In the genomic region with DNA sequence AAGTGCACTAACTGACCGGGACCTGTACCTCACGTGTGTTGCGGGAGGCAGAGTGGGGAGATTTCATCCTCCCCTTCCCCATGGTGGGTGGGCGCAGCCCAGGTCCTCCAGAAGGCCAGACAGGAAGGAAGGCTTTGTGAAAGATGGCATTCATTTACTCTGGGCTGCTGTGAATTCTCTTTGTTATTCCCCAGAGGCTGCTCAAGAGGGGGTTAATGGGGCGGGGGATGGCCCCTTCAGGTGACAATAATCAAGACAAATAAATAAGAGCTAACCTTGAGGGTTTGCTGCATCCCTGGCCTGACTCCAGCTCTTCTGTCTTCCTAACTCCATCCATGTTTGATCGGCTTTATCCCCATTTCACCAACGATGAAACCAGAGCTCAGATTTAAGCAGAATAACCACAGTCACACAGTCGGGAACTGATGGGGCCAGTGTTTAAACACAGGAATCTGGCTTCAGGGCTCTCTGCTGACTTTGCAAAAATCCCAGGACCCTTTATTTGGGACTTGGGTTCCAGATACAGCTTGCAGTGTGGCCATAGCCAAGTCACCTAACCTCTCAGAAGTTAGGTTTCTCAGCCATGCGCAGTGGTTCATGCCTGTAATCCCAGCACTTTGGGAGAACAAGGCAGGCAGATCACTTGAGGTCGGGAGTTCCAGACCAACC, we compare ENCODE assay signal across 29 cellular contexts. TPM values are rescaled to one million over a fixed set of nuclear protein-coding genes. Genes with fewer than 3 reads are reported as not detected.
DNase-seq lines count a peak whose midpoint lies in the region; ATAC-seq, FAIRE-seq and TF ChIP-seq lines count a peak whose summit lies in the region.
"Had no signal": no experiment of that assay in that cellular context is flagged by ENCODE, and none has a peak within 500 bp of the region (broad histone marks: within the 10 kb centered on the region; RNA-seq: fewer than 3 reads in every experiment).

No MANE protein-coding gene starts in this region.

- H3K9me3 ChIP-seq in A549 = no peaks in the 10 kb centered on the region
- H3K9me3 ChIP-seq in H9 (ENCODE audit: control insufficient read depth, low read depth, low read length) = no peaks in the 10 kb centered on the region
- no peaks in the 10 kb centered on the region for H3K9me3 ChIP-seq in endothelial cell of umbilical vein (replicated peaks; ENCODE audit: control insufficient read depth, insufficient read depth, low read length)
- no peaks in the 10 kb centered on the region for H3K9me3 ChIP-seq in MG63
- H3K9me3 ChIP-seq: BLaER1 treated with 17β-estradiol and CSF1 and Interleukin-3, amounts not matched to agents 10 nM and 100 nM; right atrium auricular region; stomach had no signal

- no peaks in the 10 kb centered on the region for H3K79me1 ChIP-seq in H9 (ENCODE audit: insufficient read depth, low read depth, low read length, poor library complexity, severe bottlenecking)
- H3K79me1 ChIP-seq in mesendoderm (ENCODE audit: low read length) = no peaks in the 10 kb centered on the region

- H3K27me3 Mint-ChIP-seq in H9 (ENCODE audit: low read depth) = no peaks in the 10 kb centered on the region

- H3K9ac ChIP-seq in H9 (ENCODE audit: extremely low read depth, insufficient read length, low read length) (peak overlapping the region; percentile 66), endothelial cell of umbilical vein (replicated peaks; ENCODE audit: extremely low read depth, insufficient read depth, low read length) (no peak overlapping the region), mesendoderm (ENCODE audit: low read length) (peak overlapping the region; percentile 56)
- H3K9ac ChIP-seq: BLaER1 treated with 17β-estradiol and CSF1 and Interleukin-3, amounts not matched to agents 10 nM and 100 nM had no signal

- H2BK12ac ChIP-seq in H9 (ENCODE audit: insufficient read length, low read depth, low read length) = peak overlapping the region; percentile 85

- H4K5ac ChIP-seq in H9 (ENCODE audit: insufficient read length, low read depth, low read length) (peak overlapping the region; percentile 27), mesendoderm (ENCODE audit: low read length) (no peak overlapping the region)

- no peak overlapping the region for H2BK15ac ChIP-seq in H9 (ENCODE audit: low read depth, low read length)
- H2BK15ac ChIP-seq in mesendoderm (replicated peaks; ENCODE audit: low read depth) = no peak overlapping the region

- peak overlapping the region; percentile 92 for H4K91ac ChIP-seq in H9 (ENCODE audit: insufficient read length, low read depth, low read length)

- H3K56ac ChIP-seq in H9 (ENCODE audit: insufficient read length, low read depth, low read length) = no peak overlapping the region
- H3K56ac ChIP-seq in mesendoderm (ENCODE audit: low read length) = peak overlapping the region; percentile 91

- no peak overlapping the region for H4K8ac ChIP-seq in H9 (replicated peaks; ENCODE audit: insufficient read length, low read depth, low read length)
- no peak overlapping the region for H4K8ac ChIP-seq in mesendoderm (ENCODE audit: low read depth, low read length)

- intact Hi-C loops in endothelial cell of umbilical vein (cut with micrococcal nuclease) = no loop called here

- H2BK5ac ChIP-seq in H9 (ENCODE audit: insufficient read length, low read length) (peak overlapping the region; percentile 70), mesendoderm (ENCODE audit: low read length) (peak overlapping the region; percentile 94)

- peak overlapping the region; percentile 89; the same call in 1 of the 2 replicates for H3K14ac ChIP-seq in H9 (ENCODE audit: insufficient read depth, low read length)

- H3K23ac ChIP-seq in H9 (ENCODE audit: insufficient read length, low read depth, low read length) (no peak overlapping the region), mesendoderm (ENCODE audit: low read length) (no peak overlapping the region)

- H2AK5ac ChIP-seq in H9 (ENCODE audit: insufficient read length, low read length) (no peak overlapping the region), mesendoderm (ENCODE audit: low read length) (no peak overlapping the region)

- 0 out of 3 replicates have a peak, but pooled peaks cover 3% of the 10 kb centered on the region for H3K4me1 ChIP-seq in A549
- peaks cover 16% of the 10 kb centered on the region for H3K4me1 ChIP-seq in H9 (ENCODE audit: insufficient read depth, low read length)
- H3K4me1 ChIP-seq in endothelial cell of umbilical vein (ENCODE audit: control insufficient read depth, extremely low read depth, insufficient read depth, low read length) = no peaks in the 10 kb centered on the region
- peaks cover 27% of the 10 kb centered on the region for H3K4me1 ChIP-seq in mesendoderm (ENCODE audit: control insufficient read depth, low read depth, low read length)

- peaks cover 74 to 79% of the 10 kb centered on the region in 2 experiments for H3K4me1 Mint-ChIP-seq in H9

- H3K79me2 ChIP-seq in H9 (ENCODE audit: insufficient read depth, low read length) = no peaks in the 10 kb centered on the region
- no peaks in the 10 kb centered on the region for H3K79me2 ChIP-seq in endothelial cell of umbilical vein (ENCODE audit: control insufficient read depth, insufficient read depth, low read length)
- no peaks in the 10 kb centered on the region for H3K79me2 ChIP-seq in mesendoderm (ENCODE audit: control insufficient read depth, insufficient read depth, low read length)

- H3K4me3 Mint-ChIP-seq in H9 = peak overlapping the region; percentile 55 to 72
- H3K4me3 Mint-ChIP-seq: central memory CD8-positive, alpha-beta T cell; memory B cell had no signal

- H3K27ac Mint-ChIP-seq in H9 = peak overlapping the region; percentile 95 to 100 (median 99)
- H3K27ac Mint-ChIP-seq: activated naive CD4-positive, alpha-beta T cell treated with anti-CD3 and anti-CD28 coated beads, Interleukin-2, amount 50 U/mL, for 72 hours; memory B cell had no signal

- TF ChIP-seq POLR2A in A549 (IDR thresholded peaks at IDR 0.05; ENCODE audit: low read length) (no peak), endothelial cell of umbilical vein (IDR thresholded peaks at IDR 0.05; ENCODE audit: low read depth, low read length) (no peak)

- H3K18ac ChIP-seq in H9 (ENCODE audit: insufficient read length, low read depth, low read length) (peak overlapping the region; percentile 93), mesendoderm (ENCODE audit: low read length) (peak overlapping the region; percentile 63)

- H3K36me3 Mint-ChIP-seq in H9 (ENCODE audit: insufficient read depth in 1 of 3, low read depth in 3 of 3) = no peaks in the 10 kb centered on the region
- H3K36me3 Mint-ChIP-seq: activated naive CD4-positive, alpha-beta T cell treated with anti-CD3 and anti-CD28 coated beads, Interleukin-2, amount 50 U/mL, for 72 hours; memory B cell; naive B cell had no signal

- H3K36me3 ChIP-seq in endothelial cell of umbilical vein (ENCODE audit: control insufficient read depth in 2 of 2, extremely low read depth in 1 of 2, insufficient read depth in 2 of 2, low read length in 2 of 2) = no peaks in the 10 kb centered on the region
- no peaks in the 10 kb centered on the region for H3K36me3 ChIP-seq in mesendoderm (ENCODE audit: control insufficient read depth, insufficient read depth, low read length)
- no peaks in the 10 kb centered on the region for H3K36me3 ChIP-seq in MG63
- H3K36me3 ChIP-seq: BLaER1 treated with 17β-estradiol and CSF1 and Interleukin-3, amounts not matched to agents 10 nM and 100 nM; right atrium auricular region; stomach had no signal

- H3K9me1 ChIP-seq in endothelial cell of umbilical vein (replicated peaks; ENCODE audit: control insufficient read depth, extremely low read depth, insufficient read depth, low read length) = no peaks in the 10 kb centered on the region

- no peak for TF ChIP-seq EP300 in A549 (IDR thresholded peaks at IDR 0.05)

- H3K27me3 ChIP-seq in H9 (ENCODE audit: insufficient read depth, low read length) (no peaks in the 10 kb centered on the region), endothelial cell of umbilical vein (ENCODE audit: control insufficient read depth in 2 of 2, insufficient read depth in 2 of 2, low read length in 2 of 2) (peaks cover 0 to 8% of the 10 kb centered on the region in 2 experiments), mesendoderm (ENCODE audit: insufficient read depth, low read length, poor library complexity) (no peaks in the 10 kb centered on the region), MG63 (no peaks in the 10 kb centered on the region)
- H3K27me3 ChIP-seq: BLaER1 treated with 17β-estradiol and CSF1 and Interleukin-3, amounts not matched to agents 10 nM and 100 nM; right atrium auricular region; stomach had no signal

- 65% methylated on average over 10 of the region's 10 CpGs for WGBS in A549 (ENCODE audit: missing lambda C conversion rate)
- no CpG with 5 or more reads among the region's 10 CpGs for WGBS in H9 (ENCODE audit: extremely low coverage, insufficient read length, low lambda C conversion rate)
- no CpG with 5 or more reads among the region's 10 CpGs for WGBS in mesendoderm (ENCODE audit: extremely low coverage, insufficient coverage, low lambda C conversion rate)

- H3K4me3 ChIP-seq in A549 = no peak overlapping the region
- no peak overlapping the region for H3K4me3 ChIP-seq in endothelial cell of umbilical vein (replicated peaks in 1 of 3; ENCODE audit: insufficient read depth in 1 of 3, low read depth in 1 of 3, low read length in 3 of 3)
- H3K4me3 ChIP-seq in mesendoderm (ENCODE audit: low read length) = no peak overlapping the region
- H3K4me3 ChIP-seq in MG63 = no peak overlapping the region
- H3K4me3 ChIP-seq: BLaER1 treated with 17β-estradiol and CSF1 and Interleukin-3, amounts not matched to agents 10 nM and 100 nM; right atrium auricular region; stomach had no signal

- H3K23me2 ChIP-seq in H9 (ENCODE audit: insufficient read length, low read depth, low read length, poor library complexity, severe bottlenecking) = peaks cover 13% of the 10 kb centered on the region

- TF ChIP-seq CTCF in A549 (IDR thresholded peaks at IDR 0.05) (no peak), H9 (conservative IDR thresholded peaks at IDR 0.05) (no peak), endothelial cell of umbilical vein (IDR thresholded peaks at IDR 0.05; ENCODE audit: extremely low read depth in 1 of 2, insufficient read depth in 1 of 2, low read depth in 1 of 2, low read length in 2 of 2) (no peak)

- ATAC-seq in A549 = no peak
- ATAC-seq in HG03139 (IDR thresholded peaks at IDR 0.05; ENCODE audit: unreplicated experiment) = no peak

- CTCF ChIA-PET in A549 (lab: Yijun Ruan, JAX) (interaction anchor here (0.6 to 25.0 kb wide), 49 partner anchors 7 to 315 kb away, joined by 3 to 962 read pairs (median 7); a partner anchor contains a TSS), endothelial cell of umbilical vein (lab: Charles Lee) (interaction anchor here (0.9 to 6.9 kb wide), 26 partner anchors 8 to 508 kb away, joined by 3 to 222 read pairs (median 6); a partner anchor contains a TSS)

- H3K4ac ChIP-seq in H9 (ENCODE audit: low read depth, low read length) (peak overlapping the region; percentile 85; the same call in 1 of the 2 replicates), mesendoderm (ENCODE audit: low read depth, low read length) (peak overlapping the region; percentile 71)

- H2AFZ ChIP-seq in H9 (ENCODE audit: low read length) (no peak overlapping the region), endothelial cell of umbilical vein (ENCODE audit: low read depth, low read length) (no peak overlapping the region)

- POLR2A ChIA-PET in A549 (lab: Yijun Ruan, JAX) = no interaction called here
- POLR2A ChIA-PET in endothelial cell of umbilical vein (lab: Charles Lee) = no interaction called here

- no peak for TF ChIP-seq RAD21 in A549 (conservative IDR thresholded peaks at IDR 0.05 in 1 of 2, IDR thresholded peaks at IDR 0.05 in 1 of 2)

- H3T11ph ChIP-seq in H9 (ENCODE audit: low read length) = peak overlapping the region; percentile 81

- H2BK120ac ChIP-seq in H9 (ENCODE audit: low read depth, low read length, poor library complexity, severe bottlenecking) = peak overlapping the region; percentile 56
- H2BK120ac ChIP-seq in mesendoderm (ENCODE audit: low read depth, low read length) = no peak overlapping the region

- H2BK20ac ChIP-seq in H9 (ENCODE audit: low read depth, low read length, poor library complexity, severe bottlenecking) = peak overlapping the region; percentile 49

- H4K20me1 ChIP-seq in H9 (ENCODE audit: control insufficient read depth, insufficient read depth, insufficient read length) = no peaks in the 10 kb centered on the region
- H4K20me1 ChIP-seq in endothelial cell of umbilical vein (replicated peaks; ENCODE audit: control insufficient read depth, extremely low read depth, insufficient read depth, low read length) = no peaks in the 10 kb centered on the region
- H4K20me1 ChIP-seq: BLaER1 treated with 17β-estradiol and CSF1 and Interleukin-3, amounts not matched to agents 10 nM and 100 nM had no signal

- H3K27ac ChIP-seq in A549 = no peak overlapping the region
- peak overlapping the region; percentile 90 for H3K27ac ChIP-seq in H9 (ENCODE audit: insufficient read length, low read depth, low read length)
- no peak overlapping the region for H3K27ac ChIP-seq in endothelial cell of umbilical vein (ENCODE audit: insufficient read depth, low read depth, low read length)
- peak overlapping the region; percentile 81 for H3K27ac ChIP-seq in mesendoderm (ENCODE audit: low read depth, low read length)
- H3K27ac ChIP-seq: BLaER1 treated with 17β-estradiol and CSF1 and Interleukin-3, amounts not matched to agents 10 nM and 100 nM had no signal

- no TSS peak for BruUV-seq in endothelial cell of umbilical vein (replicated peaks; lab: Mats Ljungman, UMichigan)

- no peaks in the 10 kb centered on the region for H3K9me3 Mint-ChIP-seq in H9
- H3K9me3 Mint-ChIP-seq: activated naive CD4-positive, alpha-beta T cell treated with anti-CD3 and anti-CD28 coated beads, Interleukin-2, amount 50 U/mL, for 72 hours; central memory CD8-positive, alpha-beta T cell; memory B cell; naive B cell had no signal

- dilution Hi-C loops in endothelial cell of umbilical vein (cut with MboI; ENCODE audit: extremely low pct_ligation_motif_present, low sequenced_read_pairs) = no loop called here

- no peak overlapping the region for H3K4me2 ChIP-seq in A549
- peak overlapping the region; percentile 21 for H3K4me2 ChIP-seq in H9 (ENCODE audit: insufficient read depth, insufficient read length, low read length)
- no peak overlapping the region for H3K4me2 ChIP-seq in endothelial cell of umbilical vein (ENCODE audit: insufficient read depth, low read length)
- peak overlapping the region; percentile 13 for H3K4me2 ChIP-seq in mesendoderm (ENCODE audit: low read length)

- FAIRE-seq in A549 (lab: Jason Lieb, UNC) (no peak), endothelial cell of umbilical vein (lab: Jason Lieb, UNC) (peak; percentile 46)

- DNase-seq in A549 (ENCODE audit: low read depth in 1 of 2, low spot score in 1 of 2) = no peak
- DNase-seq in H9 = peak; percentile 90
- DNase-seq in endothelial cell of umbilical vein (ENCODE audit: low read depth, low spot score) = no peak
- DNase-seq in mesendoderm = peak; percentile 79
- DNase-seq in MG63 = no peak
- DNase-seq in medulla oblongata (ENCODE audit: extremely low spot score) = no peak
- DNase-seq in Ammon's horn (ENCODE audit: low spot score) = no peak
- DNase-seq: activated CD4-positive, alpha-beta T cell treated with anti-CD3 and anti-CD28 coated beads for 48 hours; aorta; Calu3; erythroblast; foreskin melanocyte; hippocampal formation; Karpas-422; left cardiac atrium; naive B cell; NCI-H1048; NCI-H1930; NCI-H226; SIG-M5; stimulated activated CD4-positive, alpha-beta T cell treated with anti-CD3 and anti-CD28 coated beads, Interleukin-12 subunit alpha, Interleukin-12 subunit beta, amount 100 ng/mL, for 4 hours; stomach had no signal

RNA-seq across cellular contexts. Expression of a gene that starts 16.5 kb away (rescaled TPM):
- 8.5 and 11.1 TPM in 2 replicates for polyA plus RNA-seq in A549 (2011; rRNA removed)
- 27.5 and 29.2 TPM in 2 replicates for polyA plus RNA-seq in A549 (2012; cell fraction: cytosol; rRNA removed)
- polyA plus RNA-seq in A549 (2012; cell fraction: nucleus; rRNA removed) = 210 and 257 TPM in 2 replicates
- 24.9 to 25.4 TPM (median 25.3 TPM) in 3 replicates for polyA plus RNA-seq in A549 (2017; fragmentation: RNase III; extraction: RNeasy Plus Mini Kit Qiagen cat#74134 plus additional on column Dnase treatment)
- 7.9 and 8.3 TPM in 2 replicates for polyA minus RNA-seq in A549 (2011; rRNA and poly(A)+ RNA removed)
- total RNA-seq in H9 (2021) = 64.0 and 74.4 TPM in 2 replicates
- 45.4 and 52.7 TPM in 2 replicates for total RNA-seq in endothelial cell of umbilical vein
- 18.6 and 23.0 TPM in 2 replicates for polyA plus RNA-seq in endothelial cell of umbilical vein
- 7.8 and 18.1 TPM in 2 replicates for polyA plus RNA-seq in endothelial cell of umbilical vein (2011; cell fraction: cytosol; rRNA removed)
- 83.1 and 118 TPM in 2 replicates for polyA plus RNA-seq in endothelial cell of umbilical vein (2011; cell fraction: nucleus; rRNA removed)
- 5.3 and 10.0 TPM in 2 replicates for polyA plus RNA-seq in endothelial cell of umbilical vein (2012)
- polyA minus RNA-seq in endothelial cell of umbilical vein = 14.0 and 14.9 TPM in 2 replicates
- polyA minus RNA-seq in endothelial cell of umbilical vein (2011; cell fraction: cytosol; rRNA and poly(A)+ RNA removed) = 12.5 TPM
- polyA minus RNA-seq in endothelial cell of umbilical vein (2011; cell fraction: nucleus; rRNA and poly(A)+ RNA removed) = 19.1 and 19.6 TPM in 2 replicates
- polyA plus RNA-seq in mesendoderm (2013, experiment 1 of 2) = 35.6 TPM
- 34.6 TPM for polyA plus RNA-seq in mesendoderm (2013, experiment 2 of 2)
- total RNA-seq in MG63 (2014; rRNA removed; shearing (Covaris generic); ENCODE audit: low replicate concordance) = 8.1 and 8.5 TPM in 2 replicates

RNA-seq across cellular contexts. Expression of a gene that starts 32.8 kb away (rescaled TPM):
- polyA plus RNA-seq in A549 (2011; rRNA removed) (2.8 and 2.9 TPM in 2 replicates), A549 (2017; fragmentation: RNase III; extraction: RNeasy Plus Mini Kit Qiagen cat#74134 plus additional on column Dnase treatment) (3.7 to 3.9 TPM (median 3.8 TPM) in 3 replicates), endothelial cell of umbilical vein (21.9 and 23.9 TPM in 2 replicates)
- 3.2 and 4.1 TPM in 2 replicates for polyA plus RNA-seq in A549 (2012; cell fraction: cytosol; rRNA removed)
- 14.3 and 16.2 TPM in 2 replicates for polyA plus RNA-seq in A549 (2012; cell fraction: nucleus; rRNA removed)
- polyA minus RNA-seq in A549 (2011; rRNA and poly(A)+ RNA removed) = 3.8 and 4.9 TPM in 2 replicates
- total RNA-seq in H9 (2021) (16.6 and 18.1 TPM in 2 replicates), endothelial cell of umbilical vein (20.7 and 24.9 TPM in 2 replicates)
- 17.5 and 20.2 TPM in 2 replicates for polyA plus RNA-seq in endothelial cell of umbilical vein (2011; cell fraction: cytosol; rRNA removed)
- 18.5 and 19.2 TPM in 2 replicates for polyA plus RNA-seq in endothelial cell of umbilical vein (2011; cell fraction: nucleus; rRNA removed)
- polyA plus RNA-seq in endothelial cell of umbilical vein (2012) = 15.5 and 18.0 TPM in 2 replicates
- polyA minus RNA-seq in endothelial cell of umbilical vein = 22.7 and 24.0 TPM in 2 replicates
- 0.82 TPM for polyA minus RNA-seq in endothelial cell of umbilical vein (2011; cell fraction: cytosol; rRNA and poly(A)+ RNA removed)
- 9.4 and 10.0 TPM in 2 replicates for polyA minus RNA-seq in endothelial cell of umbilical vein (2011; cell fraction: nucleus; rRNA and poly(A)+ RNA removed)
- polyA plus RNA-seq in mesendoderm (2013, experiment 1 of 2) = 10.9 TPM
- polyA plus RNA-seq in mesendoderm (2013, experiment 2 of 2) = 11.2 TPM
- total RNA-seq in MG63 (2014; rRNA removed; shearing (Covaris generic); ENCODE audit: low replicate concordance) = 10.9 and 25.0 TPM in 2 replicates

RNA-seq across cellular contexts. Expression of a gene that starts 33.5 kb away (rescaled TPM):
- polyA plus RNA-seq in A549 (2011; rRNA removed) (3.0 and 3.5 TPM in 2 replicates), A549 (2017; fragmentation: RNase III; extraction: RNeasy Plus Mini Kit Qiagen cat#74134 plus additional on column Dnase treatment) (7.8 to 8.7 TPM (median 8.7 TPM) in 3 replicates), endothelial cell of umbilical vein (2.3 TPM in 2 replicates)
- polyA plus RNA-seq in A549 (2012; cell fraction: cytosol; rRNA removed) = 8.8 and 11.4 TPM in 2 replicates
- polyA plus RNA-seq in A549 (2012; cell fraction: nucleus; rRNA removed) = 8.7 and 9.5 TPM in 2 replicates
- polyA minus RNA-seq in A549 (2011; rRNA and poly(A)+ RNA removed) = 3.3 and 4.4 TPM in 2 replicates
- total RNA-seq in H9 (2021) (181 and 185 TPM in 2 replicates), endothelial cell of umbilical vein (7.6 and 7.8 TPM in 2 replicates)
- polyA plus RNA-seq in endothelial cell of umbilical vein (2011; cell fraction: cytosol; rRNA removed) = 2.9 and 3.0 TPM in 2 replicates
- polyA plus RNA-seq in endothelial cell of umbilical vein (2011; cell fraction: nucleus; rRNA removed) = 2.4 and 3.4 TPM in 2 replicates
- polyA plus RNA-seq in endothelial cell of umbilical vein (2012) = 3.6 and 8.3 TPM in 2 replicates
- polyA minus RNA-seq in endothelial cell of umbilical vein = 0.78 and 0.79 TPM in 2 replicates
- polyA minus RNA-seq in endothelial cell of umbilical vein (2011; cell fraction: cytosol; rRNA and poly(A)+ RNA removed) = 0.82 TPM
- polyA minus RNA-seq in endothelial cell of umbilical vein (2011; cell fraction: nucleus; rRNA and poly(A)+ RNA removed) = 1.4 and 1.5 TPM in 2 replicates
- 252 TPM for polyA plus RNA-seq in mesendoderm (2013, experiment 1 of 2)
- 256 TPM for polyA plus RNA-seq in mesendoderm (2013, experiment 2 of 2)
- total RNA-seq in MG63 (2014; rRNA removed; shearing (Covaris generic); ENCODE audit: low replicate concordance) = not detected in 2 replicates
- total RNA-seq: activated naive CD4-positive, alpha-beta T cell treated with anti-CD3 and anti-CD28 coated beads, Interleukin-2, amount 50 U/mL, for 72 hours; T-helper 1 cell treated with Interleukin-12 subunit alpha and Interleukin-12 subunit beta and Interleukin-4 antibody, amounts not matched to agents 30 ng/mL and 1 ng/mL, for 36 hours had no signal

Comparison
In these comparisons a context has a peak if more than half of its experiments do, and no peak if none do; other contexts are left out.
1. DNase-seq: peak in H9 (single experiment) and mesendoderm (single experiment); none in A549 (0 of 2), endothelial cell of umbilical vein (single experiment), MG63 (single experiment), medulla oblongata (single experiment) and Ammon's horn (single experiment).
2. H3K27ac ChIP-seq: peak in H9 (single experiment) and mesendoderm (single experiment); none in A549 (0 of 2) and endothelial cell of umbilical vein (single experiment).
3. H3K4me2 ChIP-seq: peak in H9 (single experiment) and mesendoderm (single experiment); none in A549 (single experiment) and endothelial cell of umbilical vein (single experiment).
4. RNA of a gene that starts 33.5 kb away (total RNA-seq): 181 to 185 TPM in H9; 7.6 to 7.8 TPM in endothelial cell of umbilical vein and not detected in MG63; every median in the first group is over 10 times any median in the second.